13 cellular contexts compared by ENCODE assay signal in genomic region chr10:79220296-79220695, GRCh38.
DNase-seq lines count a peak whose midpoint lies in the region; ATAC-seq and TF ChIP-seq lines count a peak whose summit lies in the region.
"Had no signal": no experiment of that assay in that cellular context is flagged by ENCODE, and none has a peak within 500 bp of the region (broad histone marks: within the 10 kb centered on the region; RNA-seq: fewer than 3 reads in every experiment).

No MANE protein-coding gene starts in this region.

- H3K4me1 Mint-ChIP-seq in chondrocyte (ENCODE audit: low read depth) (peaks cover 60% of the 10 kb centered on the region), memory B cell (no peaks in the 10 kb centered on the region)

- 63% methylated on average over 7 of the region's 7 CpGs for WGBS in suprapubic skin

- H3K4me3 Mint-ChIP-seq in chondrocyte (ENCODE audit: unreplicated experiment) (no peak overlapping the region), memory B cell (no peak overlapping the region)
- H3K4me3 Mint-ChIP-seq: dendritic cell treated with granulocyte-macrophage colony-stimulating factor and Interleukin-4, amounts not matched to agents 40 ng/mL and 50 ng/mL, for 4 days had no signal

- no peaks in the 10 kb centered on the region for H4K20me1 ChIP-seq in Karpas-422 (ENCODE audit: insufficient read depth, low read depth, low read length)

- DNase-seq in NCI-H2227 (lab: John Stamatoyannopoulos, UW; ENCODE audit: unreplicated experiment), result peak; percentile 17
- no peak for DNase-seq in chondrocyte (ENCODE audit: low spot score)
- DNase-seq in memory B cell (ENCODE audit: low spot score in 2 of 2), result no peak
- DNase-seq in suprapubic skin (ENCODE audit: low spot score in 2 of 2), result no peak
- DNase-seq in Karpas-422, result no peak
- DNase-seq: activated CD4-positive, alpha-beta T cell treated with anti-CD3 and anti-CD28 coated beads, Interleukin-2, amount 50 U/mL, for 1 hour; amniotic stem cell; KG1; NCI-H524; stimulated activated CD4-positive, alpha-beta T cell treated with anti-CD3 and anti-CD28 coated beads, Interleukin-4, amount 100 ng/mL, for 24 hours had no signal

- H3K27ac ChIP-seq in suprapubic skin (peak overlapping the region; percentile 35), Karpas-422 (ENCODE audit: low read length) (no peak overlapping the region)

- ATAC-seq in memory B cell (ENCODE audit: low read depth) (no peak), GM21423 (IDR thresholded peaks at IDR 0.05; ENCODE audit: unreplicated experiment) (no peak), HG03457 (IDR thresholded peaks at IDR 0.05; ENCODE audit: unreplicated experiment) (no peak)

- H3K27ac Mint-ChIP-seq in chondrocyte (ENCODE audit: unreplicated experiment), result peak overlapping the region; percentile 14
- peak overlapping the region; percentile 18 for H3K27ac Mint-ChIP-seq in memory B cell
- H3K27ac Mint-ChIP-seq: dendritic cell treated with granulocyte-macrophage colony-stimulating factor and Interleukin-4, amounts not matched to agents 40 ng/mL and 50 ng/mL, for 4 days had no signal

- H3K27me3 ChIP-seq in suprapubic skin, result no peaks in the 10 kb centered on the region
- H3K27me3 ChIP-seq in Karpas-422 (ENCODE audit: low read length), result no peaks in the 10 kb centered on the region

- H3K9me2 ChIP-seq in Karpas-422 (replicated peaks; ENCODE audit: insufficient read depth, low read length), result no peaks in the 10 kb centered on the region

- no peak overlapping the region for H3K9ac ChIP-seq in Karpas-422 (ENCODE audit: low read length)

- no peak overlapping the region for H3K4me2 ChIP-seq in Karpas-422 (ENCODE audit: low read depth, low read length, poor library complexity, severe bottlenecking)

- H3K27me3 Mint-ChIP-seq in chondrocyte (ENCODE audit: low read depth) (no peaks in the 10 kb centered on the region), memory B cell (peaks cover 2% of the 10 kb centered on the region)
- H3K27me3 Mint-ChIP-seq: dendritic cell treated with granulocyte-macrophage colony-stimulating factor and Interleukin-4, amounts not matched to agents 40 ng/mL and 50 ng/mL, for 4 days had no signal

- H3K4me3 ChIP-seq in suprapubic skin (no peak overlapping the region), Karpas-422 (ENCODE audit: low read length) (no peak overlapping the region)

- H3K36me3 Mint-ChIP-seq in chondrocyte (ENCODE audit: low read depth), result peaks cover 23% of the 10 kb centered on the region
- peaks cover 2% of the 10 kb centered on the region for H3K36me3 Mint-ChIP-seq in memory B cell

- H3K79me2 ChIP-seq in Karpas-422 (ENCODE audit: low read length), result no peaks in the 10 kb centered on the region

- no peak for TF ChIP-seq POLR2A in suprapubic skin (IDR thresholded peaks at IDR 0.05)

- no peak for TF ChIP-seq CTCF in chondrocyte (IDR thresholded peaks at IDR 0.05)
- no peak for TF ChIP-seq CTCF in suprapubic skin (IDR thresholded peaks at IDR 0.05)

- peaks cover 44% of the 10 kb centered on the region for H3K4me1 ChIP-seq in suprapubic skin
- no peaks in the 10 kb centered on the region for H3K4me1 ChIP-seq in Karpas-422 (ENCODE audit: low read length)

- no peak overlapping the region for H2AFZ ChIP-seq in Karpas-422 (ENCODE audit: low read length)

- no peak for TF ChIP-seq EP300 in suprapubic skin (IDR thresholded peaks at IDR 0.05)

- H3K36me3 ChIP-seq in suprapubic skin, result peaks cover 56% of the 10 kb centered on the region
- H3K36me3 ChIP-seq in Karpas-422 (ENCODE audit: insufficient read depth, low read length), result no peaks in the 10 kb centered on the region

- H3K9me3 Mint-ChIP-seq in chondrocyte (ENCODE audit: low read depth), result no peaks in the 10 kb centered on the region
- H3K9me3 Mint-ChIP-seq in memory B cell, result no peaks in the 10 kb centered on the region
- H3K9me3 Mint-ChIP-seq: dendritic cell treated with granulocyte-macrophage colony-stimulating factor and Interleukin-4, amounts not matched to agents 40 ng/mL and 50 ng/mL, for 4 days had no signal

- H3K9me3 ChIP-seq in suprapubic skin, result no peaks in the 10 kb centered on the region
- H3K9me3 ChIP-seq in Karpas-422 (ENCODE audit: low read length), result no peaks in the 10 kb centered on the region
